Comparison of ENCODE assay signal across 20 cellular contexts in genomic region chr2:63436488-63436887, GRCh38.
A peak's percentile ranks its signal among the peaks of the same experiment; 100 is the strongest.
DNase-seq lines count a peak whose midpoint lies in the region; ATAC-seq, FAIRE-seq and TF ChIP-seq lines count a peak whose summit lies in the region.
"Had no signal": no experiment of that assay in that cellular context is flagged by ENCODE, and none has a peak within 500 bp of the region (broad histone marks: within the 10 kb centered on the region; RNA-seq: fewer than 3 reads in every experiment).

No MANE protein-coding gene starts in this region.

- no peaks in the 10 kb centered on the region for H3K9me3 Mint-ChIP-seq in activated naive CD4-positive, alpha-beta T cell treated with anti-CD3 and anti-CD28 coated beads, Interleukin-2, amount 50 U/mL, for 72 hours
- H3K9me3 Mint-ChIP-seq: CD4-positive, alpha-beta T cell; H9 had no signal

- in situ Hi-C loops in HepG2 (cut with HindIII; ENCODE audit: extremely low pct_ligation_motif_present, low pct_unique_long_range_greater_than_20kb), result no loop called here

- H3K36me3 ChIP-seq in HepG2 (replicated peaks in 1 of 2; ENCODE audit: control insufficient read depth in 1 of 2, insufficient read depth in 2 of 2, low read length in 2 of 2), result no peaks in the 10 kb centered on the region
- no peaks in the 10 kb centered on the region for H3K36me3 ChIP-seq in right lobe of liver

- TF ChIP-seq EP300 in HepG2 (IDR thresholded peaks at IDR 0.05; ENCODE audit: low read depth in 2 of 2, low read length in 2 of 2), result no peak
- no peak for TF ChIP-seq EP300 in HepG2 (CRISPR knock-in tag; IDR thresholded peaks at IDR 0.05; ENCODE audit: borderline replicate concordance)

- H3K9me3 ChIP-seq in HepG2 (ENCODE audit: low read length) (no peaks in the 10 kb centered on the region), right lobe of liver (no peaks in the 10 kb centered on the region)
- H3K9me3 ChIP-seq: A549, Caco-2 had no signal

- H2AFZ ChIP-seq in HepG2 (ENCODE audit: low read length), result no peak overlapping the region

- FAIRE-seq in HepG2 (lab: Jason Lieb, UNC), result no peak
- FAIRE-seq: D721Med, GM12892, GM18507, HTR-8/SVneo had no signal

- TF ChIP-seq RAD21 in HepG2 (CRISPR knock-in tag; IDR thresholded peaks at IDR 0.05), result no peak

- intact Hi-C loops in HepG2 (cut with micrococcal nuclease; ENCODE audit: unreplicated experiment) (no loop called here), right lobe of liver (cut with DNase I) (no loop called here)

- no peaks in the 10 kb centered on the region for H3K36me3 Mint-ChIP-seq in activated naive CD4-positive, alpha-beta T cell treated with anti-CD3 and anti-CD28 coated beads, Interleukin-2, amount 50 U/mL, for 72 hours

- H4K20me1 ChIP-seq in HepG2 (ENCODE audit: insufficient read depth, low read length), result no peaks in the 10 kb centered on the region

- H3K9ac ChIP-seq in HepG2 (ENCODE audit: insufficient read depth, low read depth, low read length), result no peak overlapping the region

- H3K27ac Mint-ChIP-seq in activated naive CD4-positive, alpha-beta T cell treated with anti-CD3 and anti-CD28 coated beads, Interleukin-2, amount 50 U/mL, for 72 hours, result no peak overlapping the region
- H3K27ac Mint-ChIP-seq: CD4-positive, alpha-beta T cell had no signal

- H3K4me2 ChIP-seq in HepG2 (ENCODE audit: low read depth, low read length), result no peak overlapping the region
- H3K4me2 ChIP-seq: A549 had no signal

- H3K4me3 ChIP-seq in HepG2 (replicated peaks in 1 of 3; ENCODE audit: insufficient read depth in 1 of 3, low read depth in 2 of 3, low read length in 3 of 3) (no peak overlapping the region), right lobe of liver (no peak overlapping the region), cardiac fibroblast (replicated peaks in 1 of 2; ENCODE audit: low read depth in 2 of 2, low read length in 2 of 2) (no peak overlapping the region)
- H3K4me3 ChIP-seq: A549 had no signal

- peak; percentile 12 for DNase-seq in HepG2 (ENCODE audit: low spot score)
- no peak for DNase-seq in right lobe of liver
- peak; percentile 2 to 10 for DNase-seq in cardiac fibroblast (ENCODE audit: low read depth in 2 of 2)
- peak; percentile 1 for DNase-seq in putamen (ENCODE audit: low spot score)
- no peak for DNase-seq in activated naive CD4-positive, alpha-beta T cell treated with anti-CD3 and anti-CD28 coated beads, Interleukin-2, amount 50 U/mL, for 72 hours (ENCODE audit: low spot score in 2 of 2)
- DNase-seq: AML-193; Caco-2; CD4-positive, alpha-beta T cell; GDM1; H9; KG1 had no signal

- no TSS peak for BruUV-seq in HepG2 (replicated peaks; lab: Mats Ljungman, UMichigan)

- no peaks in the 10 kb centered on the region for H3K79me2 ChIP-seq in HepG2 (ENCODE audit: insufficient read depth, low read length)

- no peak for TF ChIP-seq CTCF in HepG2 (CRISPR knock-in tag; IDR thresholded peaks at IDR 0.05)
- TF ChIP-seq CTCF in right lobe of liver (IDR thresholded peaks at IDR 0.05), result no peak
- TF ChIP-seq CTCF in cardiac fibroblast (IDR thresholded peaks at IDR 0.05; ENCODE audit: low read depth, low read length), result no peak

- H3K27me3 ChIP-seq in HepG2 (ENCODE audit: control insufficient read depth in 1 of 2, insufficient read depth in 2 of 2, low read length in 2 of 2) (no peaks in the 10 kb centered on the region), right lobe of liver (no peaks in the 10 kb centered on the region)

- POLR2A ChIA-PET in HepG2 (lab: Yijun Ruan, JAX), result no interaction called here

- TF ChIP-seq POLR2A in HepG2 (IDR thresholded peaks at IDR 0.05; ENCODE audit: insufficient read depth in 1 of 2, low read depth in 2 of 2, low read length in 2 of 2), result no peak
- no peak for TF ChIP-seq POLR2A in right lobe of liver (IDR thresholded peaks at IDR 0.05)

- peak; percentile 77 for ATAC-seq in HepG2
- no peak for ATAC-seq in right lobe of liver
- no peak for ATAC-seq in GM18870 (IDR thresholded peaks at IDR 0.05; ENCODE audit: unreplicated experiment)
- ATAC-seq in activated naive CD4-positive, alpha-beta T cell treated with anti-CD3 and anti-CD28 coated beads, Interleukin-2, amount 50 U/mL, for 72 hours, result no peak
- ATAC-seq in GM19452 (IDR thresholded peaks at IDR 0.05; ENCODE audit: unreplicated experiment), result no peak
- ATAC-seq: A549 had no signal

- H3K4me1 ChIP-seq in HepG2 (ENCODE audit: insufficient read depth, low read length) (no peaks in the 10 kb centered on the region), right lobe of liver (no peaks in the 10 kb centered on the region)
- H3K4me1 ChIP-seq: Caco-2 had no signal

- CTCF ChIA-PET in HepG2 (lab: Yijun Ruan, JAX; ENCODE audit: low intra/inter-chr PET ratio, low total read pairs), result no interaction called here

- H3K27ac ChIP-seq in HepG2 (ENCODE audit: extremely low read length, insufficient read depth, low read length) (no peak overlapping the region), right lobe of liver (no peak overlapping the region)
- H3K27ac ChIP-seq: 22Rv1, A549, C4-2B had no signal

TF ChIP-seq in HepG2, 621 proteins besides CTCF, POLR2A, EP300 and RAD21:
- TF ChIP-seq KMT2B (CRISPR knock-in tag; IDR thresholded peaks at IDR 0.05), result no peak
- TF ChIP-seq MAFF (IDR thresholded peaks at IDR 0.05; ENCODE audit: low read depth, low read length), result 0 out of 2 replicates have a peak, but pooled peaks have one; percentile 19

Comparison
In these comparisons a context has a peak if more than half of its experiments do, and no peak if none do; other contexts are left out.
1. DNase-seq: peak in HepG2 (single experiment), cardiac fibroblast (2 of 2) and putamen (single experiment); none in right lobe of liver (0 of 3) and activated naive CD4-positive, alpha-beta T cell treated with anti-CD3 and anti-CD28 coated beads, Interleukin-2, amount 50 U/mL, for 72 hours (0 of 2).